In genomic region chr1:91784191-91784590, GRCh38 we compare ENCODE assay signal across 16 cellular contexts.
DNase-seq lines count a peak whose midpoint lies in the region; ATAC-seq and TF ChIP-seq lines count a peak whose summit lies in the region.
"Had no signal": no experiment of that assay in that cellular context is flagged by ENCODE, and none has a peak within 500 bp of the region (broad histone marks: within the 10 kb centered on the region; RNA-seq: fewer than 3 reads in every experiment).

No MANE protein-coding gene starts in this region.

- ATAC-seq in GM19328 (IDR thresholded peaks at IDR 0.05; ENCODE audit: unreplicated experiment) (peak; percentile 65), HG02981 (IDR thresholded peaks at IDR 0.05; ENCODE audit: unreplicated experiment) (peak; percentile 59), psoas muscle (no peak)
- ATAC-seq: effector memory CD8-positive, alpha-beta T cell; Panc1 had no signal

- no peaks in the 10 kb centered on the region for H3K27me3 ChIP-seq in transverse colon
- H3K27me3 ChIP-seq in psoas muscle (ENCODE audit: insufficient read depth in 3 of 3, low read length in 2 of 3) = no peaks in the 10 kb centered on the region

- H3K9me3 ChIP-seq in transverse colon = no peaks in the 10 kb centered on the region
- H3K9me3 ChIP-seq in psoas muscle = no peaks in the 10 kb centered on the region

- WGBS in transverse colon (ENCODE audit: low coverage in 1 of 2), 2 donors = 81 to 88% methylated on average over 3 of the region's 3 CpGs
- 91 to 94% (median 94%) methylated on average over 3 of the region's 3 CpGs for WGBS in psoas muscle, 3 donors

- intact Hi-C loops in transverse colon (cut with DNase I; ENCODE audit: low total_unique reads) = no loop called here
- intact Hi-C loops in psoas muscle (cut with DNase I) = no loop called here

- H3K4me1 ChIP-seq in transverse colon (peaks cover 0 to 47% (median 9%) of the 10 kb centered on the region in 4 donors), psoas muscle (peaks cover 4% of the 10 kb centered on the region)

- in situ Hi-C loops in transverse colon (cut with MboI; ENCODE audit: low pct_ligation_motif_present in 1 of 4, low pct_unique_long_range_greater_than_20kb in 1 of 4, low sequenced_read_pairs in 3 of 4) = no loop called here

- no peak for TF ChIP-seq CTCF in coronary artery (IDR thresholded peaks at IDR 0.05)
- no peak for TF ChIP-seq CTCF in transverse colon (IDR thresholded peaks at IDR 0.05)
- TF ChIP-seq CTCF in psoas muscle (IDR thresholded peaks at IDR 0.05) = no peak

- H3K36me3 ChIP-seq in transverse colon (no peaks in the 10 kb centered on the region), psoas muscle (ENCODE audit: insufficient read depth in 1 of 2, low read depth in 1 of 2) (no peaks in the 10 kb centered on the region)

- TF ChIP-seq POLR2A in transverse colon (IDR thresholded peaks at IDR 0.05) = no peak

- H3K4me3 ChIP-seq in coronary artery (no peak overlapping the region), transverse colon (no peak overlapping the region), psoas muscle (no peak overlapping the region)

- DNase-seq in coronary artery (ENCODE audit: low spot score) (no peak), transverse colon (no peak), psoas muscle (no peak)
- DNase-seq in central memory CD4-positive, alpha-beta T cell = no peak
- no peak for DNase-seq in activated T-cell treated with anti-CD3 and anti-CD28 coated beads, Interleukin-2, amount 50 U/mL, for 48 hours
- DNase-seq: activated B cell treated with CpG ODN at 0.5 μM for 24 hours; C1 segment of cervical spinal cord; effector memory CD8-positive, alpha-beta T cell; foreskin melanocyte; HCEC 1CT; NCI-H510A; posterior cingulate gyrus; trophoblast cell had no signal

- TF ChIP-seq EP300 in transverse colon (IDR thresholded peaks at IDR 0.05; ENCODE audit: low read depth) = no peak

- H3K27ac ChIP-seq in coronary artery (peak overlapping the region; percentile 19 to 67), transverse colon (peak overlapping the region; percentile 19 to 59 (median 41)), psoas muscle (no peak overlapping the region)

Comparison
In these comparisons a context has a peak if more than half of its experiments do, and no peak if none do; other contexts are left out.
1. ATAC-seq: peak in GM19328 (single experiment) and HG02981 (single experiment); none in psoas muscle (0 of 4).